8 cellular contexts compared by ENCODE assay signal in genomic region chr16:10182186-10182683, GRCh38. TPM values are rescaled to one million over a fixed set of nuclear protein-coding genes. Genes with fewer than 3 reads are reported as not detected.
DNase-seq lines count a peak whose midpoint lies in the region; ATAC-seq and TF ChIP-seq lines count a peak whose summit lies in the region.

Gene GRIN2A, minus strand, starts transcription at chr16:10182428. Its CDS starts 2,017 bp downstream, at chr16:10180411.

- WGBS in hepatocyte (ENCODE audit: low lambda C conversion rate, missing lambda C conversion rate), result 10% methylated on average over 11 of the region's 29 CpGs

- H2AFZ ChIP-seq in hepatocyte, result peak within 1 kb of the TSS; percentile 56

- H3K4me2 ChIP-seq in hepatocyte, result peak within 1 kb of the TSS; percentile 91

- DNase-seq in Panc1 (ENCODE audit: low read depth, low spot score) (no peak), hepatocyte (ENCODE audit: low spot score) (no peak), OCI-M1 (lab: John Stamatoyannopoulos, UW) (no peak), HAP-1 (ENCODE audit: low spot score in 2 of 2) (no peak), NCI-H1092 (lab: John Stamatoyannopoulos, UW) (no peak)
- DNase-seq in activated CD8-positive, alpha-beta memory T cell treated with anti-CD3 and anti-CD28 coated beads, Interleukin-2, amount 10 ng/mL, durations not matched to agents 7 days and 5 days, result no peak

- no peak within 1 kb of the TSS for H3K4me3 Mint-ChIP-seq in activated CD8-positive, alpha-beta memory T cell treated with anti-CD3 and anti-CD28 coated beads, Interleukin-2, amount 10 ng/mL, durations not matched to agents 7 days and 5 days

- CTCF ChIA-PET in Panc1 (lab: Charles Lee), result interaction anchor here (0.6 to 1.3 kb wide), 4 partner anchors 117 to 679 kb away, joined by 3 to 6 read pairs (median 4); no protein-coding TSS in a partner anchor
- CTCF ChIA-PET in activated CD8-positive, alpha-beta memory T cell treated with anti-CD3 and anti-CD28 coated beads, Interleukin-2, amount 10 ng/mL, durations not matched to agents 7 days and 5 days (lab: Charles Lee), result interaction anchor here (1.0 kb wide), 1 partner anchor 1043 kb away, joined by 5 read pairs; no protein-coding TSS in a partner anchor

- H3K27ac Mint-ChIP-seq in activated CD8-positive, alpha-beta memory T cell treated with anti-CD3 and anti-CD28 coated beads, Interleukin-2, amount 10 ng/mL, durations not matched to agents 7 days and 5 days, result no peak within 1 kb of the TSS

- H3K27me3 ChIP-seq in Panc1 (ENCODE audit: control insufficient read depth, insufficient read depth, low read length), result no peaks in the 10 kb centered on the region
- peaks cover 71% of the 10 kb centered on the region for H3K27me3 ChIP-seq in hepatocyte
- peaks cover 20% of the 10 kb centered on the region for H3K27me3 ChIP-seq in rectal smooth muscle tissue (ENCODE audit: control insufficient read depth, insufficient read depth, low read length)
- peaks cover 15% of the 10 kb centered on the region for H3K27me3 ChIP-seq in HAP-1 (ENCODE audit: low read depth)

- no peaks in the 10 kb centered on the region for H3K4me1 ChIP-seq in ES-I3 (ENCODE audit: insufficient read depth, low read length)
- H3K4me1 ChIP-seq in Panc1 (ENCODE audit: control insufficient read depth, insufficient read depth, low read length), result peaks cover 7% of the 10 kb centered on the region
- H3K4me1 ChIP-seq in hepatocyte (ENCODE audit: insufficient read depth), result peaks cover 19% of the 10 kb centered on the region
- H3K4me1 ChIP-seq in rectal smooth muscle tissue (ENCODE audit: control insufficient read depth, insufficient read depth, low read length), result peaks cover 2% of the 10 kb centered on the region
- H3K4me1 ChIP-seq in HAP-1, result no peaks in the 10 kb centered on the region

- in situ Hi-C loops in Panc1 (cut with HindIII; ENCODE audit: low pct_unique_long_range_greater_than_20kb, low sequenced_read_pairs), result no loop called here
- in situ Hi-C loops in HAP-1 (cut with MboI; ENCODE audit: low sequenced_read_pairs), result loop anchor here (10.0 kb wide), 2 partner anchors 927 to 1037 kb away; no protein-coding TSS in a partner anchor

- H3K9me3 ChIP-seq in ES-I3 (ENCODE audit: control insufficient read depth, insufficient read depth, low read length) (no peaks in the 10 kb centered on the region), Panc1 (ENCODE audit: control insufficient read depth, insufficient read depth, low read depth, low read length) (no peaks in the 10 kb centered on the region), hepatocyte (ENCODE audit: low read depth) (no peaks in the 10 kb centered on the region), HAP-1 (no peaks in the 10 kb centered on the region)

- BruUV-seq in Panc1 (replicated peaks; lab: Mats Ljungman, UMichigan), result no TSS peak

- H3K9ac ChIP-seq in ES-I3 (ENCODE audit: low read depth, low read length), result peak within 1 kb of the TSS; percentile 73
- no peak within 1 kb of the TSS for H3K9ac ChIP-seq in rectal smooth muscle tissue (ENCODE audit: low read length)

- H3K27ac ChIP-seq in Panc1 (ENCODE audit: low read length) (peak within 1 kb of the TSS; percentile 69), hepatocyte (no peak within 1 kb of the TSS), rectal smooth muscle tissue (ENCODE audit: low read depth, low read length) (no peak within 1 kb of the TSS)

- intact Hi-C loops in Panc1 (cut with micrococcal nuclease; ENCODE audit: unreplicated experiment), result loop anchor here (5.0 to 10.0 kb wide), 2 partner anchors 535 to 917 kb away; no protein-coding TSS in a partner anchor

- H3K9me3 Mint-ChIP-seq in activated CD8-positive, alpha-beta memory T cell treated with anti-CD3 and anti-CD28 coated beads, Interleukin-2, amount 10 ng/mL, durations not matched to agents 7 days and 5 days (ENCODE audit: low read depth), result no peaks in the 10 kb centered on the region

- POLR2A ChIA-PET in Panc1 (lab: Charles Lee), result interaction anchor here (0.5 to 0.6 kb wide), 2 partner anchors 14 to 1027 kb away, joined by 3 to 11 read pairs; no protein-coding TSS in a partner anchor

- no peaks in the 10 kb centered on the region for H3K9me2 ChIP-seq in hepatocyte (replicated peaks; ENCODE audit: insufficient read depth)

- H3K27me3 Mint-ChIP-seq in activated CD8-positive, alpha-beta memory T cell treated with anti-CD3 and anti-CD28 coated beads, Interleukin-2, amount 10 ng/mL, durations not matched to agents 7 days and 5 days, result peaks cover 43% of the 10 kb centered on the region

- TF ChIP-seq CTCF in Panc1 (IDR thresholded peaks at IDR 0.05) (no peak), hepatocyte (IDR thresholded peaks at IDR 0.05; ENCODE audit: poor library complexity) (no peak)

- peaks cover 2% of the 10 kb centered on the region for H3K4me1 Mint-ChIP-seq in activated CD8-positive, alpha-beta memory T cell treated with anti-CD3 and anti-CD28 coated beads, Interleukin-2, amount 10 ng/mL, durations not matched to agents 7 days and 5 days

- H3K4me3 ChIP-seq in Panc1 (ENCODE audit: low read depth in 2 of 2, low read length in 2 of 2) (peak within 1 kb of the TSS; percentile 54 to 68), hepatocyte (peak within 1 kb of the TSS; percentile 4), rectal smooth muscle tissue (ENCODE audit: low read length) (peak within 1 kb of the TSS; percentile 56), HAP-1 (no peak within 1 kb of the TSS)

- H3K36me3 Mint-ChIP-seq in activated CD8-positive, alpha-beta memory T cell treated with anti-CD3 and anti-CD28 coated beads, Interleukin-2, amount 10 ng/mL, durations not matched to agents 7 days and 5 days, result no peaks in the 10 kb centered on the region

- ATAC-seq in Panc1, result peak; percentile 54
- ATAC-seq in activated CD8-positive, alpha-beta memory T cell treated with anti-CD3 and anti-CD28 coated beads, Interleukin-2, amount 10 ng/mL, durations not matched to agents 7 days and 5 days, result no peak

- no peaks in the 10 kb centered on the region for H4K20me1 ChIP-seq in hepatocyte (ENCODE audit: insufficient read depth, poor library complexity, severe bottlenecking)

- H3K36me3 ChIP-seq in ES-I3 (ENCODE audit: insufficient read depth, low read length), result no peaks in the 10 kb centered on the region
- no peaks in the 10 kb centered on the region for H3K36me3 ChIP-seq in Panc1 (ENCODE audit: control insufficient read depth, insufficient read depth, low read length)
- H3K36me3 ChIP-seq in hepatocyte (replicated peaks; ENCODE audit: insufficient read depth, low read depth), result no peaks in the 10 kb centered on the region
- no peaks in the 10 kb centered on the region for H3K36me3 ChIP-seq in rectal smooth muscle tissue (ENCODE audit: control insufficient read depth, insufficient read depth, low read length)
- no peaks in the 10 kb centered on the region for H3K36me3 ChIP-seq in HAP-1 (replicated peaks)

- no peaks in the 10 kb centered on the region for H3K79me2 ChIP-seq in hepatocyte

RNA-seq across cellular contexts. Expression of gene GRIN2A, which starts in this region (rescaled TPM):
- total RNA-seq in Panc1 (2021; ENCODE audit: unreplicated experiment) (12.3 TPM), hepatocyte (1.6 and 3.1 TPM in 2 replicates)
- 6.9 TPM for polyA plus RNA-seq in Panc1 (2012; ENCODE audit: insufficient read length)
- 0.05 and 1.1 TPM in 2 replicates for polyA plus RNA-seq in hepatocyte
- not detected for total RNA-seq in activated CD8-positive, alpha-beta memory T cell treated with anti-CD3 and anti-CD28 coated beads, Interleukin-2, amount 10 ng/mL, durations not matched to agents 7 days and 5 days
